ENCODE assay signal across 26 cellular contexts in genomic region chr2:3611136-3611535, GRCh38. TPM values are rescaled to one million over a fixed set of nuclear protein-coding genes. Genes with fewer than 3 reads are reported as not detected.
A peak's percentile ranks its signal among the peaks of the same experiment; 100 is the strongest.
DNase-seq lines count a peak whose midpoint lies in the region; ATAC-seq and TF ChIP-seq lines count a peak whose summit lies in the region.
"Had no signal": no experiment of that assay in that cellular context is flagged by ENCODE, and none has a peak within 500 bp of the region (broad histone marks: within the 10 kb centered on the region; RNA-seq: fewer than 3 reads in every experiment).

No MANE protein-coding gene starts in this region.

- no peak for TF ChIP-seq POLR2A in stomach (IDR thresholded peaks at IDR 0.05)

- TF ChIP-seq CTCF in colonic mucosa (IDR thresholded peaks at IDR 0.05) = no peak
- TF ChIP-seq CTCF in stomach (IDR thresholded peaks at IDR 0.05) = no peak

- 51 to 60% (median 57%) methylated on average over 17 of the region's 17 CpGs for WGBS in stomach, 5 donors

- no peak overlapping the region for H3K9ac ChIP-seq in colonic mucosa (ENCODE audit: low read depth in 2 of 2, low read length in 2 of 2)

- H3K9me3 ChIP-seq in colonic mucosa (no peaks in the 10 kb centered on the region), stomach (peaks cover 0 to 17% (median 0%) of the 10 kb centered on the region in 4 donors)
- H3K9me3 ChIP-seq: right lobe of liver, suprapubic skin had no signal

- no peak for ATAC-seq in Right ventricle myocardium superior (ENCODE audit: poor library complexity)
- ATAC-seq in HG03097 (IDR thresholded peaks at IDR 0.05; ENCODE audit: low FRiP score, unreplicated experiment) = no peak
- no peak for ATAC-seq in GM18909 (IDR thresholded peaks at IDR 0.05; ENCODE audit: poor library complexity, unreplicated experiment)
- ATAC-seq: esophagus mucosa, right lobe of liver had no signal

- H3K4me3 ChIP-seq in colonic mucosa (no peak overlapping the region), stomach (no peak overlapping the region)
- H3K4me3 ChIP-seq: right lobe of liver, suprapubic skin had no signal

- DNase-seq in cardiac septum (ENCODE audit: low spot score) (peak; percentile 39), Right ventricle myocardium superior (no peak), colonic mucosa (peak; percentile 8), mesenteric fat pad (ENCODE audit: low spot score) (peak; percentile 41), stomach (peak; percentile 3), A172 (ENCODE audit: low spot score) (no peak)
- DNase-seq: activated B cell treated with CpG ODN at 0.5 μM for 24 hours; activated CD4-positive, alpha-beta T cell treated with anti-CD3 and anti-CD28 coated beads, Interleukin-2, amount 50 U/mL, for 4 hours; activated naive CD4-positive, alpha-beta T cell; activated T-cell treated with anti-CD3 and anti-CD28 coated beads, Interleukin-2, amount 50 U/mL, for 1 hour; central memory CD4-positive, alpha-beta T cell; effector memory CD4-positive, alpha-beta T cell; NCI-H1105 treated with DMSO at 0.1 percent for 48 hours; NCI-H524 treated with DMSO at 0.1 percent for 48 hours; right lobe of liver; T-helper 9 cell had no signal

- H3K27ac ChIP-seq in colonic mucosa (no peak overlapping the region), stomach (no peak overlapping the region)
- H3K27ac ChIP-seq: right lobe of liver, suprapubic skin had no signal

- H3K27me3 ChIP-seq in colonic mucosa = no peaks in the 10 kb centered on the region
- peaks cover 0 to 3% (median 0%) of the 10 kb centered on the region in 3 donors for H3K27me3 ChIP-seq in stomach
- H3K27me3 ChIP-seq: right lobe of liver, suprapubic skin had no signal

- intact Hi-C loops in cardiac septum (cut with DNase I) (no loop called here), Right ventricle myocardium superior (cut with DNase I) (no loop called here), colonic mucosa (cut with DNase I) (no loop called here), stomach (cut with DNase I; ENCODE audit: low total_unique reads) (no loop called here)

- H3K4me1 ChIP-seq in colonic mucosa (no peaks in the 10 kb centered on the region), stomach (no peaks in the 10 kb centered on the region)
- H3K4me1 ChIP-seq: right lobe of liver, suprapubic skin had no signal

- TF ChIP-seq EP300 in stomach (IDR thresholded peaks at IDR 0.05) = no peak

- no peaks in the 10 kb centered on the region for H3K36me3 ChIP-seq in colonic mucosa
- H3K36me3 ChIP-seq in stomach = no peaks in the 10 kb centered on the region
- H3K36me3 ChIP-seq: right lobe of liver, suprapubic skin had no signal

RNA-seq across cellular contexts. Expression of gene COLEC11, which starts 16.2 kb away (rescaled TPM):
- total RNA-seq in cardiac septum (3.1 TPM), Right ventricle myocardium superior (2.9 TPM), colonic mucosa (under 1 TPM; 0.47 to 0.80 TPM), mesenteric fat pad (5.5 TPM), stomach (1 to 10 TPM in 2 of 5 donors, not detected in 3; 2.0 to 4.5 TPM)
- polyA plus RNA-seq in stomach = 1 to 10 TPM; 2.1 to 9.9 (median 3.3) TPM
- 0.17 TPM in 1 of 2 replicates, not detected in the other for total RNA-seq in A172 (2014; rRNA removed; shearing (Covaris generic))
- total RNA-seq: activated B cell treated with CpG ODN at 0.5 μM for 24 hours, Daoy, esophagus mucosa, kidney epithelial cell, myocyte had no signal
- polyA plus RNA-seq: IgD-negative memory B cell had no signal

RNA-seq across cellular contexts. Expression of gene RPS7, which starts 36.1 kb away (rescaled TPM):
- total RNA-seq in cardiac septum (489 TPM), Right ventricle myocardium superior (570 TPM), colonic mucosa (1,000 to 10,000 TPM in 1 of 2 donors, 100 to 1,000 TPM in 1; 941 to 1,015 TPM), mesenteric fat pad (1,225 TPM), stomach (1,000 to 10,000 TPM; 1,571 to 2,461 (median 2,078) TPM)
- 1,000 to 10,000 TPM; 3,068 to 4,006 (median 3,110) TPM for polyA plus RNA-seq in stomach
- total RNA-seq in A172 (2014; rRNA removed; shearing (Covaris generic)) = 2,765 and 4,011 TPM in 2 replicates

RNA-seq across cellular contexts. Expression of gene ALLC, which starts 46.9 kb away (rescaled TPM):
- total RNA-seq in cardiac septum (not detected), Right ventricle myocardium superior (not detected), colonic mucosa (not detected), mesenteric fat pad (not detected), stomach (not detected)
- polyA plus RNA-seq in stomach = not detected
- total RNA-seq in A172 (2014; rRNA removed; shearing (Covaris generic)) = not detected in 2 replicates
- total RNA-seq: activated B cell treated with CpG ODN at 0.5 μM for 24 hours, esophagus mucosa, myocyte, osteoblast, suprapubic skin had no signal
- polyA plus RNA-seq: BJ, IgD-negative memory B cell had no signal

RNA-seq across cellular contexts. Expression of gene RNASEH1, which starts 53.0 kb away (rescaled TPM):
- 21.4 TPM for total RNA-seq in cardiac septum
- total RNA-seq in Right ventricle myocardium superior = 20.8 TPM
- total RNA-seq in colonic mucosa = 10 to 100 TPM; 13.3 to 18.8 TPM
- total RNA-seq in mesenteric fat pad = 27.1 TPM
- total RNA-seq in stomach = 10 to 100 TPM in 3 of 5 donors, 1 to 10 TPM in 2; 1.7 to 32.1 (median 13.6) TPM
- polyA plus RNA-seq in stomach = 10 to 100 TPM in 1 of 3 donors, 1 to 10 TPM in 2; 4.6 to 13.9 (median 7.9) TPM
- 55.3 and 61.6 TPM in 2 replicates for total RNA-seq in A172 (2014; rRNA removed; shearing (Covaris generic))

Comparison
In these comparisons a context has a peak if more than half of its experiments do, and no peak if none do; other contexts are left out.
1. DNase-seq: peak in cardiac septum (single experiment), colonic mucosa (single experiment), mesenteric fat pad (single experiment) and stomach (single experiment); none in Right ventricle myocardium superior (single experiment) and A172 (single experiment).